ENCODE assay signal across 14 cellular contexts in the genomic region with DNA sequence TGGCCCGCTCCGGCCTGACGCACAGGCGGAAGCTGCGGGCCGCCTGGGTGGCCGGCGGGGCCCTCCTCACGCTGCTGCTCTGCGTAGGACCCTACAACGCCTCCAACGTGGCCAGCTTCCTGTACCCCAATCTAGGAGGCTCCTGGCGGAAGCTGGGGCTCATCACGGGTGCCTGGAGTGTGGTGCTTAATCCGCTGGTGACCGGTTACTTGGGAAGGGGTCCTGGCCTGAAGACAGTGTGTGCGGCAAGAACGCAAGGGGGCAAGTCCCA. TPM values are rescaled to one million over a fixed set of nuclear protein-coding genes. Genes with fewer than 3 reads are reported as not detected.
DNase-seq lines count a peak whose midpoint lies in the region; ATAC-seq and TF ChIP-seq lines count a peak whose summit lies in the region.
"Had no signal": no experiment of that assay in that cellular context is flagged by ENCODE, and none has a peak within 500 bp of the region (broad histone marks: within the 10 kb centered on the region; RNA-seq: fewer than 3 reads in every experiment).

No MANE protein-coding gene starts in this region.

- H3K9ac ChIP-seq in neuronal stem cell (ENCODE audit: low read depth, low read length, poor library complexity), result no peak overlapping the region
- H3K9ac ChIP-seq: KMS-11 had no signal

- H4K20me1 ChIP-seq in DOHH2 (ENCODE audit: control insufficient read depth, insufficient read depth, low read depth, low read length), result 0 out of 2 replicates have a peak, but pooled peaks cover 4% of the 10 kb centered on the region

- H3K27ac Mint-ChIP-seq in activated CD4-positive, alpha-beta memory T cell treated with anti-CD3 and anti-CD28 coated beads for 36 hours, result no peak overlapping the region
- H3K27ac Mint-ChIP-seq in activated CD4-positive, alpha-beta memory T cell treated with anti-CD3 and anti-CD28 coated beads, Interleukin-2, amount 10 ng/mL, durations not matched to agents 7 days and 5 days, result no peak overlapping the region
- H3K27ac Mint-ChIP-seq: CD4-positive, alpha-beta T cell had no signal

- peaks cover 32% of the 10 kb centered on the region for H3K4me1 Mint-ChIP-seq in activated CD4-positive, alpha-beta memory T cell treated with anti-CD3 and anti-CD28 coated beads for 36 hours (ENCODE audit: low read depth)
- H3K4me1 Mint-ChIP-seq in activated CD4-positive, alpha-beta memory T cell treated with anti-CD3 and anti-CD28 coated beads, Interleukin-2, amount 10 ng/mL, durations not matched to agents 7 days and 5 days, result peaks cover 20% of the 10 kb centered on the region

- intact Hi-C loops in activated CD4-positive, alpha-beta memory T cell treated with anti-CD3 and anti-CD28 coated beads for 36 hours (cut with micrococcal nuclease), result loop anchor here (1.0 kb wide), 1 partner anchor 116 kb away; no protein-coding TSS in a partner anchor
- intact Hi-C loops in tibial artery (cut with DNase I; ENCODE audit: low total_unique reads), result no loop called here

- CTCF ChIA-PET in activated CD4-positive, alpha-beta memory T cell treated with anti-CD3 and anti-CD28 coated beads for 36 hours (lab: Charles Lee), result interaction anchor here (1.0 to 4.5 kb wide), 14 partner anchors 19 to 210 kb away, joined by 3 to 101 read pairs (median 7); partner anchors contain the start of gene FFAR2
- CTCF ChIA-PET in activated CD4-positive, alpha-beta memory T cell treated with anti-CD3 and anti-CD28 coated beads, Interleukin-2, amount 10 ng/mL, durations not matched to agents 7 days and 5 days (lab: Charles Lee), result interaction anchor here (0.7 to 4.4 kb wide), 9 partner anchors 12 to 198 kb away, joined by 3 to 78 read pairs (median 12); partner anchors contain the start of gene FXYD5

- H3K23ac ChIP-seq in neuronal stem cell (ENCODE audit: low read depth, low read length, poor library complexity), result no peak overlapping the region

- H2BK5ac ChIP-seq in neuronal stem cell (ENCODE audit: low read length), result no peak overlapping the region

- no peaks in the 10 kb centered on the region for H3K9me2 ChIP-seq in DOHH2 (replicated peaks; ENCODE audit: control insufficient read depth, low read length)

- DNase-seq in activated CD4-positive, alpha-beta memory T cell treated with anti-CD3 and anti-CD28 coated beads for 36 hours, result peak; percentile 8
- no peak for DNase-seq in activated CD4-positive, alpha-beta memory T cell treated with anti-CD3 and anti-CD28 coated beads, Interleukin-2, amount 10 ng/mL, durations not matched to agents 7 days and 5 days
- DNase-seq in ecto neural progenitor cell (ENCODE audit: low spot score), result peak; percentile 43
- DNase-seq in neuronal stem cell (ENCODE audit: low spot score), result no peak
- no peak for DNase-seq in tibial artery

- H4K91ac ChIP-seq in neuronal stem cell (ENCODE audit: low read depth, low read length, poor library complexity), result no peak overlapping the region

- no peak overlapping the region for H2BK12ac ChIP-seq in neuronal stem cell (ENCODE audit: low read length)

- no CpG with 5 or more reads among the region's 18 CpGs for WGBS in neuronal stem cell (ENCODE audit: extremely low coverage in 2 of 2, insufficient read length in 2 of 2, insufficient replicate concordance in 1 of 2), 2 donors

- no peak overlapping the region for H4K8ac ChIP-seq in neuronal stem cell (ENCODE audit: low read depth, low read length)

- H3F3A ChIP-seq in DOHH2 (ENCODE audit: control insufficient read depth, insufficient read depth), result peaks cover 23% of the 10 kb centered on the region

- no peaks in the 10 kb centered on the region for H3K36me3 Mint-ChIP-seq in activated CD4-positive, alpha-beta memory T cell treated with anti-CD3 and anti-CD28 coated beads for 36 hours
- no peaks in the 10 kb centered on the region for H3K36me3 Mint-ChIP-seq in activated CD4-positive, alpha-beta memory T cell treated with anti-CD3 and anti-CD28 coated beads, Interleukin-2, amount 10 ng/mL, durations not matched to agents 7 days and 5 days (ENCODE audit: low read depth)

- peaks cover 7% of the 10 kb centered on the region for H3K27me3 Mint-ChIP-seq in activated CD4-positive, alpha-beta memory T cell treated with anti-CD3 and anti-CD28 coated beads for 36 hours
- H3K27me3 Mint-ChIP-seq in activated CD4-positive, alpha-beta memory T cell treated with anti-CD3 and anti-CD28 coated beads, Interleukin-2, amount 10 ng/mL, durations not matched to agents 7 days and 5 days, result peaks cover 25% of the 10 kb centered on the region

- H3K4me3 ChIP-seq in DOHH2 (ENCODE audit: low read length), result peak overlapping the region; percentile 44; the same call in 1 of the 2 replicates
- no peak overlapping the region for H3K4me3 ChIP-seq in neuronal stem cell (ENCODE audit: low read length in 2 of 2)
- no peak overlapping the region for H3K4me3 ChIP-seq in tibial artery

- H3K9me3 ChIP-seq in DOHH2 (ENCODE audit: control insufficient read depth, insufficient read depth, low read length), result no peaks in the 10 kb centered on the region
- H3K9me3 ChIP-seq in neuronal stem cell (replicated peaks in 1 of 2; ENCODE audit: control insufficient read depth in 2 of 2, insufficient read depth in 1 of 2, low read depth in 1 of 2, low read length in 2 of 2), result no peaks in the 10 kb centered on the region
- no peaks in the 10 kb centered on the region for H3K9me3 ChIP-seq in tibial artery

- TF ChIP-seq CTCF in DOHH2 (IDR thresholded peaks at IDR 0.05; ENCODE audit: low read depth, low read length, poor library complexity, severe bottlenecking), result no peak
- no peak for TF ChIP-seq CTCF in tibial artery (IDR thresholded peaks at IDR 0.05)

- H3K36me3 ChIP-seq in DOHH2 (ENCODE audit: control insufficient read depth, low read length) (peaks cover 12% of the 10 kb centered on the region), neuronal stem cell (replicated peaks in 1 of 2; ENCODE audit: control insufficient read depth in 2 of 2, insufficient read depth in 2 of 2, low read length in 2 of 2) (no peaks in the 10 kb centered on the region), tibial artery (no peaks in the 10 kb centered on the region)

- no peak for ATAC-seq in HG03135 (IDR thresholded peaks at IDR 0.05; ENCODE audit: unreplicated experiment)
- no peak for ATAC-seq in GM19351 (IDR thresholded peaks at IDR 0.05; ENCODE audit: unreplicated experiment)

- peak overlapping the region; percentile 77 for H2BK15ac ChIP-seq in neuronal stem cell (ENCODE audit: low read length)

- H3K4me1 ChIP-seq in DOHH2 (ENCODE audit: control insufficient read depth, low read length), result peaks cover 68% of the 10 kb centered on the region
- no peaks in the 10 kb centered on the region for H3K4me1 ChIP-seq in neuronal stem cell (ENCODE audit: control insufficient read depth in 2 of 2, insufficient read depth in 1 of 2, low read depth in 1 of 2, low read length in 2 of 2)
- H3K4me1 ChIP-seq in tibial artery, result no peaks in the 10 kb centered on the region

- H2BK120ac ChIP-seq in neuronal stem cell (ENCODE audit: low read depth, low read length), result no peak overlapping the region

- H3K4me2 ChIP-seq in DOHH2 (ENCODE audit: low read length), result peak overlapping the region; percentile 61
- no peak overlapping the region for H3K4me2 ChIP-seq in neuronal stem cell (ENCODE audit: insufficient read depth, low read length, poor library complexity, severe bottlenecking)
- H3K4me2 ChIP-seq: KMS-11 had no signal

- H3K27me3 ChIP-seq in DOHH2 (ENCODE audit: control insufficient read depth, low read length) (peaks cover 8% of the 10 kb centered on the region), neuronal stem cell (ENCODE audit: control insufficient read depth in 3 of 3, insufficient read depth in 3 of 3, low read depth in 1 of 3, low read length in 3 of 3) (peaks cover 0 to 29% (median 4%) of the 10 kb centered on the region in 3 experiments), tibial artery (peaks cover 0 to 49% of the 10 kb centered on the region in 2 donors)

- no peak overlapping the region for H3K18ac ChIP-seq in neuronal stem cell (ENCODE audit: low read length)

- H3K14ac ChIP-seq in neuronal stem cell (ENCODE audit: low read length), result no peak overlapping the region

- no peaks in the 10 kb centered on the region for H3K79me2 ChIP-seq in DOHH2 (ENCODE audit: control insufficient read depth, low read length)

- H3K4me3 Mint-ChIP-seq in activated CD4-positive, alpha-beta memory T cell treated with anti-CD3 and anti-CD28 coated beads for 36 hours, result no peak overlapping the region
- no peak overlapping the region for H3K4me3 Mint-ChIP-seq in activated CD4-positive, alpha-beta memory T cell treated with anti-CD3 and anti-CD28 coated beads, Interleukin-2, amount 10 ng/mL, durations not matched to agents 7 days and 5 days
- H3K4me3 Mint-ChIP-seq: CD4-positive, alpha-beta T cell had no signal

- H2AK5ac ChIP-seq in neuronal stem cell (ENCODE audit: low read depth, low read length), result peak overlapping the region; percentile 4

- peak overlapping the region; percentile 65 for H2AFZ ChIP-seq in neuronal stem cell (ENCODE audit: low read length)

- H3K27ac ChIP-seq in DOHH2 (ENCODE audit: low read depth, low read length) (peak overlapping the region; percentile 48), neuronal stem cell (replicated peaks; ENCODE audit: low read length) (no peak overlapping the region), tibial artery (no peak overlapping the region)
- H3K27ac ChIP-seq: HL-60, KMS-11 had no signal

- H3K9me3 Mint-ChIP-seq in activated CD4-positive, alpha-beta memory T cell treated with anti-CD3 and anti-CD28 coated beads for 36 hours, result no peaks in the 10 kb centered on the region
- H3K9me3 Mint-ChIP-seq in activated CD4-positive, alpha-beta memory T cell treated with anti-CD3 and anti-CD28 coated beads, Interleukin-2, amount 10 ng/mL, durations not matched to agents 7 days and 5 days, result no peaks in the 10 kb centered on the region
- H3K9me3 Mint-ChIP-seq: CD4-positive, alpha-beta T cell had no signal

- POLR2A ChIA-PET in activated CD4-positive, alpha-beta memory T cell treated with anti-CD3 and anti-CD28 coated beads for 36 hours (lab: Charles Lee), result interaction anchor here (1.1 kb wide), 1 partner anchor 143 kb away, joined by 4 read pairs; no protein-coding TSS in a partner anchor
- POLR2A ChIA-PET in activated CD4-positive, alpha-beta memory T cell treated with anti-CD3 and anti-CD28 coated beads, Interleukin-2, amount 10 ng/mL, durations not matched to agents 7 days and 5 days (lab: Charles Lee), result interaction anchor here (1.3 to 2.8 kb wide), 2 partner anchors 79 to 111 kb away, joined by 4 to 12 read pairs; no protein-coding TSS in a partner anchor

- no peaks in the 10 kb centered on the region for H3K79me1 ChIP-seq in neuronal stem cell (ENCODE audit: low read depth, low read length)

- no peak overlapping the region for H3K4ac ChIP-seq in neuronal stem cell (ENCODE audit: low read length)

RNA-seq across cellular contexts. Expression of gene FFAR1, which starts 4.4 kb away (rescaled TPM):
- total RNA-seq in activated CD4-positive, alpha-beta memory T cell treated with anti-CD3 and anti-CD28 coated beads for 36 hours, result under 1 TPM in 1 of 2 experiments, not detected in 1; 0.12 TPM
- not detected for total RNA-seq in activated CD4-positive, alpha-beta memory T cell treated with anti-CD3 and anti-CD28 coated beads, Interleukin-2, amount 10 ng/mL, durations not matched to agents 7 days and 5 days
- polyA plus RNA-seq in neuronal stem cell (2013, experiment 1 of 2), result not detected
- polyA plus RNA-seq in neuronal stem cell (2013, experiment 2 of 2), result not detected
- total RNA-seq: CD4-positive, alpha-beta T cell; PC-3 had no signal
- polyA plus RNA-seq: AG04450 had no signal

RNA-seq across cellular contexts. Expression of gene FFAR3, which starts 6.1 kb away (rescaled TPM):
- 1 to 10 TPM; 1.1 TPM for total RNA-seq in activated CD4-positive, alpha-beta memory T cell treated with anti-CD3 and anti-CD28 coated beads for 36 hours
- total RNA-seq in activated CD4-positive, alpha-beta memory T cell treated with anti-CD3 and anti-CD28 coated beads, Interleukin-2, amount 10 ng/mL, durations not matched to agents 7 days and 5 days, result under 1 TPM; 0.63 to 0.78 TPM
- polyA plus RNA-seq in neuronal stem cell (2013, experiment 1 of 2), result not detected
- not detected for polyA plus RNA-seq in neuronal stem cell (2013, experiment 2 of 2)
- total RNA-seq: CD4-positive, alpha-beta T cell; PC-3 had no signal
- polyA plus RNA-seq: AG04450 had no signal

RNA-seq across cellular contexts. Expression of gene GPR42, which starts 18.8 kb away (rescaled TPM):
- total RNA-seq in activated CD4-positive, alpha-beta memory T cell treated with anti-CD3 and anti-CD28 coated beads for 36 hours, result under 1 TPM in 1 of 2 experiments, not detected in 1; 0.17 TPM
- total RNA-seq in activated CD4-positive, alpha-beta memory T cell treated with anti-CD3 and anti-CD28 coated beads, Interleukin-2, amount 10 ng/mL, durations not matched to agents 7 days and 5 days, result under 1 TPM in 1 of 2 experiments, not detected in 1; 0.13 TPM
- not detected for polyA plus RNA-seq in neuronal stem cell (2013, experiment 1 of 2)
- not detected for polyA plus RNA-seq in neuronal stem cell (2013, experiment 2 of 2)
- total RNA-seq: HT1080, PC-3 had no signal
- polyA plus RNA-seq: AG04450 had no signal

RNA-seq across cellular contexts. Expression of gene CD22, which starts 23.1 kb away (rescaled TPM):
- 1 to 10 TPM in 1 of 2 experiments, under 1 TPM in 1; 0.75 to 1.2 TPM for total RNA-seq in activated CD4-positive, alpha-beta memory T cell treated with anti-CD3 and anti-CD28 coated beads for 36 hours
- total RNA-seq in activated CD4-positive, alpha-beta memory T cell treated with anti-CD3 and anti-CD28 coated beads, Interleukin-2, amount 10 ng/mL, durations not matched to agents 7 days and 5 days, result under 1 TPM; 0.63 to 0.76 TPM
- polyA plus RNA-seq in neuronal stem cell (2013, experiment 1 of 2), result not detected
- polyA plus RNA-seq in neuronal stem cell (2013, experiment 2 of 2), result 0.04 TPM
- polyA plus RNA-seq: AG04450 had no signal

Comparison
In these comparisons a context has a peak if more than half of its experiments do, and no peak if none do; other contexts are left out.
1. DNase-seq: peak in activated CD4-positive, alpha-beta memory T cell treated with anti-CD3 and anti-CD28 coated beads for 36 hours (single experiment) and ecto neural progenitor cell (single experiment); none in activated CD4-positive, alpha-beta memory T cell treated with anti-CD3 and anti-CD28 coated beads, Interleukin-2, amount 10 ng/mL, durations not matched to agents 7 days and 5 days (single experiment), neuronal stem cell (single experiment) and tibial artery (0 of 2).